Comparison of ENCODE assay signal across 26 cellular contexts in the genomic region with DNA sequence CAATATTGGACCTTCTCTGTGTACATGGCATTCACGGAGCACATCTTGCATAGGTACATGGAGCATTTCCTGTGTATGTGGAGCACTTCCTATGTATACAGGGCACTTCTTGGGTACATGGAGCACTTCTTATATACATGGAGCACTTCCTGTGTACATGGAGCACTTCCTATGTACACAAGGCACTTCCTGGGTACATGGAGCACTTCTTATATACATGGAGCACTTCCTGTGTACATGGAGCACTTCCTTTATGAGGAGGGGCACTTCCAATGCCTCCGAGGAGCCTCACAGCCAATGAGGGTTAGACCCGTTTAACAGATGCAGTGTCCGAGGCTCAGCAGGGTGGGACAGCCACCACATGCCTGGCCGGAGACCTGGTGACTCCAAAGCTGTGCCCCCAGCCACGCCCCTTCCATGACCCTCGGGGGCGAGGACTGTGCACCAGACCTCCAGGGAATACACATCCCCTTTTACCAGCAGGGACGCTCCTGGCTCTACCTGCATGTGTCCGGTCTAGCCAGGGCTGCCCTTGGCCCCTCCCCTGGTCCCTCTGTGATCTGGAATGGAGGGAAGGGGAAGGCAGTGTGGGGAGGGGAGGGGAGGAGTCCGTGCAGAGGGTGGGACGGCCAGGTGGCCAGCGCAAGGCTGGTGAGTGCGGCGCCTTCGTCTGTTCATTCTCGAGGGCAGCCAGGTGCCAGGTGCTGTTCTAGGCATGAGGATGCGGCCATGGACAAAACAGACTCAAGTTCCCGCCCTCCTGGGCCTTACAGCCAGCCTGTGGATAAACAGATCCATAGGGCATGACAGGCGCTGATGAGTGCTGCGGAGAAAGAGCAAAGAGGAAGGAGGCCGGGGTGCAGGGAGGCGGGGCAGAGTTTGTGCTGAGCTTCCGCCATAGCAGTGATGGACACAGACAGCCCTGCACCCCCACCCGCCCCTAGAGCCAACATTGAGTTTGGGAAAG.
DNase-seq lines count a peak whose midpoint lies in the region; ATAC-seq, FAIRE-seq and TF ChIP-seq lines count a peak whose summit lies in the region.
"Had no signal": no experiment of that assay in that cellular context is flagged by ENCODE, and none has a peak within 500 bp of the region (broad histone marks: within the 10 kb centered on the region; RNA-seq: fewer than 3 reads in every experiment).

No MANE protein-coding gene starts in this region.

- peaks cover 0 to 69% (median 38%) of the 10 kb centered on the region in 11 experiments; a peak in 15 of 22 replicates for H4K20me1 ChIP-seq in BLaER1 treated with 17β-estradiol and CSF1 and Interleukin-3, amounts not matched to agents 10 nM and 100 nM

- no peak for TF ChIP-seq CTCF in kidney (IDR thresholded peaks at IDR 0.05; ENCODE audit: borderline replicate concordance, extremely low read depth, insufficient read depth)
- TF ChIP-seq CTCF in spleen (IDR thresholded peaks at IDR 0.05 in 8 of 11, conservative IDR thresholded peaks at IDR 0.05 in 3 of 11) = no peak
- TF ChIP-seq CTCF in brain microvascular endothelial cell (IDR thresholded peaks at IDR 0.05; ENCODE audit: low read depth, low read length, missing control alignments) = no peak
- no peak for TF ChIP-seq CTCF in Caco-2 (IDR thresholded peaks at IDR 0.05; ENCODE audit: insufficient read depth in 1 of 2, low read depth in 1 of 2, low read length in 1 of 2, severe bottlenecking in 1 of 2, unreplicated experiment in 1 of 2)

- CTCF ChIA-PET in Caco-2 (lab: Charles Lee) = no interaction called here

- peak overlapping the region in 8 of 11 experiments; percentile 15 to 54 (median 37); a peak in 11 of 22 replicates for H3K4me2 ChIP-seq in BLaER1 treated with 17β-estradiol and CSF1 and Interleukin-3, amounts not matched to agents 10 nM and 100 nM
- H3K4me2 ChIP-seq: KMS-11 had no signal

- ATAC-seq in naive thymus-derived CD8-positive, alpha-beta T cell = no peak
- no peak for ATAC-seq in GM18909 (IDR thresholded peaks at IDR 0.05; ENCODE audit: poor library complexity, unreplicated experiment)
- ATAC-seq: GM12878 had no signal

- DNase-seq in activated T-helper 1 cell treated with anti-CD3 and anti-CD28 coated beads, Interleukin-12 subunit alpha, Interleukin-12 subunit beta, Interleukin-2, Interleukin-4 antibody, amounts not matched to agents 30 ng/mL and 10 ng/mL and 1 ng/mL, durations not matched to agents 14 hours and 24 hours and 36 hours (ENCODE audit: low spot score) = no peak
- peak; percentile 64 for DNase-seq in kidney
- DNase-seq in spleen = no peak
- no peak for DNase-seq in naive thymus-derived CD8-positive, alpha-beta T cell
- no peak for DNase-seq in brain microvascular endothelial cell
- no peak for DNase-seq in Caco-2
- DNase-seq: CD4-positive, alpha-beta memory T cell; COR-L47; DMS 273 treated with DMSO at 0.1 percent for 48 hours; DMS79; EL; GDM1; H9; NCI-H1048; NCI-H1417; NCI-H1694 treated with DMSO at 0.1 percent for 48 hours; NCI-H2081; NCI-H2227 treated with DMSO at 0.1 percent for 48 hours; NCI-H526 treated with DMSO at 0.1 percent for 48 hours; Right ventricle myocardium superior; RPMI8226 had no signal

- intact Hi-C loops in activated T-helper 1 cell treated with anti-CD3 and anti-CD28 coated beads, Interleukin-12 subunit alpha, Interleukin-12 subunit beta, Interleukin-2, Interleukin-4 antibody, amounts not matched to agents 30 ng/mL and 10 ng/mL and 1 ng/mL, durations not matched to agents 14 hours and 24 hours and 36 hours (cut with micrococcal nuclease) = no loop called here
- intact Hi-C loops in kidney (cut with DNase I) = no loop called here
- intact Hi-C loops in spleen (cut with DNase I; ENCODE audit: low total_unique reads) = no loop called here
- intact Hi-C loops in Caco-2 (cut with micrococcal nuclease; ENCODE audit: unreplicated experiment) = no loop called here

- TF ChIP-seq POLR2A in spleen (IDR thresholded peaks at IDR 0.05) = no peak

- H3K9me3 Mint-ChIP-seq in activated T-helper 1 cell treated with anti-CD3 and anti-CD28 coated beads, Interleukin-12 subunit alpha, Interleukin-12 subunit beta, Interleukin-2, Interleukin-4 antibody, amounts not matched to agents 30 ng/mL and 10 ng/mL and 1 ng/mL, durations not matched to agents 14 hours and 24 hours and 36 hours = no peaks in the 10 kb centered on the region
- H3K9me3 Mint-ChIP-seq in naive thymus-derived CD8-positive, alpha-beta T cell = no peaks in the 10 kb centered on the region
- H3K9me3 Mint-ChIP-seq in Caco-2 (ENCODE audit: unreplicated experiment) = no peaks in the 10 kb centered on the region
- H3K9me3 Mint-ChIP-seq: H9 had no signal

- no peaks in the 10 kb centered on the region for H3K36me3 Mint-ChIP-seq in activated T-helper 1 cell treated with anti-CD3 and anti-CD28 coated beads, Interleukin-12 subunit alpha, Interleukin-12 subunit beta, Interleukin-2, Interleukin-4 antibody, amounts not matched to agents 30 ng/mL and 10 ng/mL and 1 ng/mL, durations not matched to agents 14 hours and 24 hours and 36 hours (ENCODE audit: low read depth)
- no peaks in the 10 kb centered on the region for H3K36me3 Mint-ChIP-seq in naive thymus-derived CD8-positive, alpha-beta T cell
- H3K36me3 Mint-ChIP-seq in Caco-2 (ENCODE audit: insufficient read depth, unreplicated experiment) = no peaks in the 10 kb centered on the region
- H3K36me3 Mint-ChIP-seq: CD4-positive, alpha-beta memory T cell had no signal

- in situ Hi-C loops in brain microvascular endothelial cell (cut with HindIII; ENCODE audit: low pct_ligation_motif_present, low sequenced_read_pairs) = no loop called here

- peaks cover 0 to 45% (median 0%) of the 10 kb centered on the region in 11 experiments; a peak in 5 of 22 replicates for H3K27me3 ChIP-seq in BLaER1 treated with 17β-estradiol and CSF1 and Interleukin-3, amounts not matched to agents 10 nM and 100 nM
- H3K27me3 ChIP-seq in spleen (replicated peaks in 1 of 7) = no peaks in the 10 kb centered on the region
- H3K27me3 ChIP-seq in brain microvascular endothelial cell (replicated peaks) = no peaks in the 10 kb centered on the region
- H3K27me3 ChIP-seq in Caco-2 (replicated peaks; ENCODE audit: control insufficient read depth, insufficient read depth, low read length) = no peaks in the 10 kb centered on the region

- H3K27me3 Mint-ChIP-seq in activated T-helper 1 cell treated with anti-CD3 and anti-CD28 coated beads, Interleukin-12 subunit alpha, Interleukin-12 subunit beta, Interleukin-2, Interleukin-4 antibody, amounts not matched to agents 30 ng/mL and 10 ng/mL and 1 ng/mL, durations not matched to agents 14 hours and 24 hours and 36 hours (ENCODE audit: insufficient read depth) = no peaks in the 10 kb centered on the region
- H3K27me3 Mint-ChIP-seq in naive thymus-derived CD8-positive, alpha-beta T cell = no peaks in the 10 kb centered on the region
- no peaks in the 10 kb centered on the region for H3K27me3 Mint-ChIP-seq in Caco-2 (ENCODE audit: insufficient read depth, unreplicated experiment)
- H3K27me3 Mint-ChIP-seq: CD4-positive, alpha-beta memory T cell had no signal

- no peak overlapping the region for H3K27ac ChIP-seq in BLaER1 treated with 17β-estradiol and CSF1 and Interleukin-3, amounts not matched to agents 10 nM and 100 nM
- no peak overlapping the region for H3K27ac ChIP-seq in kidney (ENCODE audit: low read depth in 2 of 2, low read length in 2 of 2)
- H3K27ac ChIP-seq in spleen = peak overlapping the region in 5 of 8 donors; percentile 56 to 89 (median 81)
- H3K27ac ChIP-seq in brain microvascular endothelial cell = no peak overlapping the region
- H3K27ac ChIP-seq: KMS-11 had no signal

- peaks cover 0 to 63% (median 33%) of the 10 kb centered on the region in 10 experiments; a peak in 13 of 20 replicates for H3K4me1 ChIP-seq in BLaER1 treated with 17β-estradiol and CSF1 and Interleukin-3, amounts not matched to agents 10 nM and 100 nM
- H3K4me1 ChIP-seq in kidney (ENCODE audit: control insufficient read depth in 1 of 2, insufficient read depth in 1 of 2, low read depth in 1 of 2, low read length in 2 of 2) (peaks cover 9 to 18% of the 10 kb centered on the region in 2 donors), spleen (peaks cover 6 to 76% (median 46%) of the 10 kb centered on the region in 6 donors), Caco-2 (no peaks in the 10 kb centered on the region)

- WGBS in spleen, 5 donors = 65 to 85% (median 76%) methylated on average over 19 to 25 of the region's 25 CpGs

- H3K4me1 Mint-ChIP-seq in activated T-helper 1 cell treated with anti-CD3 and anti-CD28 coated beads, Interleukin-12 subunit alpha, Interleukin-12 subunit beta, Interleukin-2, Interleukin-4 antibody, amounts not matched to agents 30 ng/mL and 10 ng/mL and 1 ng/mL, durations not matched to agents 14 hours and 24 hours and 36 hours (ENCODE audit: low read depth) = no peaks in the 10 kb centered on the region
- no peaks in the 10 kb centered on the region for H3K4me1 Mint-ChIP-seq in naive thymus-derived CD8-positive, alpha-beta T cell
- no peaks in the 10 kb centered on the region for H3K4me1 Mint-ChIP-seq in Caco-2 (ENCODE audit: low read depth, unreplicated experiment)
- H3K4me1 Mint-ChIP-seq: CD4-positive, alpha-beta memory T cell had no signal

- peaks cover 0 to 39% (median 31%) of the 10 kb centered on the region in 11 experiments; a peak in 13 of 22 replicates for H3K36me3 ChIP-seq in BLaER1 treated with 17β-estradiol and CSF1 and Interleukin-3, amounts not matched to agents 10 nM and 100 nM
- peaks cover 9 to 10% of the 10 kb centered on the region in 2 donors for H3K36me3 ChIP-seq in kidney (ENCODE audit: control insufficient read depth in 1 of 2, insufficient read depth in 2 of 2, low read length in 2 of 2)
- peaks cover 0 to 54% (median 16%) of the 10 kb centered on the region in 6 donors for H3K36me3 ChIP-seq in spleen
- peaks cover 10% of the 10 kb centered on the region for H3K36me3 ChIP-seq in brain microvascular endothelial cell (replicated peaks)
- H3K36me3 ChIP-seq in Caco-2 (ENCODE audit: control insufficient read depth, insufficient read depth, low read length) = no peaks in the 10 kb centered on the region

- POLR2A ChIA-PET in naive thymus-derived CD8-positive, alpha-beta T cell (lab: Charles Lee) = no interaction called here
- POLR2A ChIA-PET in Caco-2 (lab: Charles Lee) = no interaction called here

- no peak overlapping the region for H3K9ac ChIP-seq in BLaER1 treated with 17β-estradiol and CSF1 and Interleukin-3, amounts not matched to agents 10 nM and 100 nM
- no peak overlapping the region for H3K9ac ChIP-seq in kidney (ENCODE audit: low read length in 2 of 2)
- H3K9ac ChIP-seq: KMS-11 had no signal

- BruUV-seq in Caco-2 (replicated peaks; lab: Mats Ljungman, UMichigan) = no TSS peak

- no peak overlapping the region for H3K4me3 ChIP-seq in BLaER1 treated with 17β-estradiol and CSF1 and Interleukin-3, amounts not matched to agents 10 nM and 100 nM
- H3K4me3 ChIP-seq in kidney (ENCODE audit: low read length in 2 of 2) (no peak overlapping the region), spleen (no peak overlapping the region), brain microvascular endothelial cell (ENCODE audit: low read depth, low read length) (no peak overlapping the region), Caco-2 (ENCODE audit: low read depth, low read length) (no peak overlapping the region)
- H3K4me3 ChIP-seq: GM12878 had no signal

- no peak for FAIRE-seq in kidney (lab: Jason Lieb, UNC)
- FAIRE-seq: GM12878, HTR-8/SVneo had no signal

- peak overlapping the region; percentile 34 for H3K27ac Mint-ChIP-seq in activated T-helper 1 cell treated with anti-CD3 and anti-CD28 coated beads, Interleukin-12 subunit alpha, Interleukin-12 subunit beta, Interleukin-2, Interleukin-4 antibody, amounts not matched to agents 30 ng/mL and 10 ng/mL and 1 ng/mL, durations not matched to agents 14 hours and 24 hours and 36 hours
- peak overlapping the region in 2 of 10 donors; percentile 33 to 40 for H3K27ac Mint-ChIP-seq in naive thymus-derived CD8-positive, alpha-beta T cell
- no peak overlapping the region for H3K27ac Mint-ChIP-seq in Caco-2 (ENCODE audit: unreplicated experiment)
- H3K27ac Mint-ChIP-seq: CD4-positive, alpha-beta memory T cell had no signal

- no peak overlapping the region for H3K4me3 Mint-ChIP-seq in activated T-helper 1 cell treated with anti-CD3 and anti-CD28 coated beads, Interleukin-12 subunit alpha, Interleukin-12 subunit beta, Interleukin-2, Interleukin-4 antibody, amounts not matched to agents 30 ng/mL and 10 ng/mL and 1 ng/mL, durations not matched to agents 14 hours and 24 hours and 36 hours
- no peak overlapping the region for H3K4me3 Mint-ChIP-seq in naive thymus-derived CD8-positive, alpha-beta T cell
- no peak overlapping the region for H3K4me3 Mint-ChIP-seq in Caco-2 (ENCODE audit: unreplicated experiment)
- H3K4me3 Mint-ChIP-seq: CD4-positive, alpha-beta memory T cell; H9 had no signal

- peaks cover 7 to 16% (median 9%) of the 10 kb centered on the region in 11 experiments for H3K9me3 ChIP-seq in BLaER1 treated with 17β-estradiol and CSF1 and Interleukin-3, amounts not matched to agents 10 nM and 100 nM (replicated peaks in 1 of 11)
- H3K9me3 ChIP-seq in kidney (ENCODE audit: control insufficient read depth in 1 of 2, low read length in 2 of 2) = no peaks in the 10 kb centered on the region
- H3K9me3 ChIP-seq in spleen = peaks cover 0 to 9% (median 4%) of the 10 kb centered on the region in 8 donors
- H3K9me3 ChIP-seq in Caco-2 = no peaks in the 10 kb centered on the region

Comparison
In these comparisons a context has a peak if more than half of its experiments do, and no peak if none do; other contexts are left out.
1. H3K27ac ChIP-seq: peak in spleen (5 of 8); none in BLaER1 treated with 17β-estradiol and CSF1 and Interleukin-3, amounts not matched to agents 10 nM and 100 nM (0 of 11), kidney (0 of 2) and brain microvascular endothelial cell (single experiment).